10 cellular contexts compared by ENCODE assay signal in genomic region chr5:137995077-137995746, GRCh38. TPM values are rescaled to one million over a fixed set of nuclear protein-coding genes. Genes with fewer than 3 reads are reported as not detected.
A peak's percentile ranks its signal among the peaks of the same experiment; 100 is the strongest.
DNase-seq lines count a peak whose midpoint lies in the region; ATAC-seq, FAIRE-seq and TF ChIP-seq lines count a peak whose summit lies in the region.
"Had no signal": no experiment of that assay in that cellular context is flagged by ENCODE, and none has a peak within 500 bp of the region (broad histone marks: within the 10 kb centered on the region; RNA-seq: fewer than 3 reads in every experiment).

No MANE protein-coding gene starts in this region.

- peak; percentile 56 for DNase-seq in MCF 10A (ENCODE audit: unreplicated experiment)
- DNase-seq in breast epithelium (ENCODE audit: low spot score in 2 of 2), result no peak
- DNase-seq in frontal cortex (ENCODE audit: low spot score in 2 of 2), result no peak
- DNase-seq in stromal cell of bone marrow (ENCODE audit: low read depth), result peak; percentile 22
- DNase-seq in stimulated activated CD4-positive, alpha-beta T cell treated with anti-CD3 and anti-CD28 coated beads, Interleukin-15, amount 100 ng/mL, for 24 hours, result no peak
- no peak for DNase-seq in hepatic stellate cell (ENCODE audit: low spot score)
- DNase-seq in stimulated activated naive CD8-positive, alpha-beta T cell treated with anti-CD3 and anti-CD28 coated beads, Interleukin-15, Interleukin-2, amounts not matched to agents 100 U/mL and 50 U/mL, for 24 hours, result no peak
- DNase-seq: stimulated activated naive B cell treated with anti-CD40 and anti-IgM and Interleukin-4, amounts not matched to agents 10 μg/mL and 1 μg/mL and 100 μg/mL, for 72 hours had no signal

- CTCF ChIA-PET in MCF 10A (lab: Yijun Ruan, JAX), result interaction anchor here (0.8 to 1.2 kb wide), 2 partner anchors 13 to 40 kb away, joined by 3 to 5 read pairs; no protein-coding TSS in a partner anchor

- no peak overlapping the region for H3K27ac ChIP-seq in breast epithelium

- peak; percentile 3 for FAIRE-seq in frontal cortex (lab: Jason Lieb, UNC)

- no peak overlapping the region for H3K4me3 ChIP-seq in breast epithelium

- ATAC-seq in SK-N-SH treated with all-trans-retinoic acid at 6 μM for 48 hours, result peak; percentile 89
- no peak for ATAC-seq in stimulated activated naive CD8-positive, alpha-beta T cell treated with anti-CD3 and anti-CD28 coated beads, Interleukin-15, Interleukin-2, amounts not matched to agents 100 U/mL and 50 U/mL, for 24 hours

- H3K27ac Mint-ChIP-seq in MCF 10A (ENCODE audit: low read depth, unreplicated experiment), result peak overlapping the region; percentile 11
- H3K27ac Mint-ChIP-seq: B cell; stimulated activated naive B cell treated with anti-CD40 and anti-IgM and Interleukin-4, amounts not matched to agents 10 μg/mL and 1 μg/mL and 100 μg/mL, for 72 hours had no signal

- TF ChIP-seq POLR2A in breast epithelium (IDR thresholded peaks at IDR 0.05), result no peak

- H3K27me3 ChIP-seq in breast epithelium, result no peaks in the 10 kb centered on the region

- POLR2A ChIA-PET in MCF 10A (lab: Yijun Ruan, JAX), result interaction anchor here (0.5 to 0.6 kb wide), 3 partner anchors 32 to 241 kb away, joined by 3 to 6 read pairs (median 3); no protein-coding TSS in a partner anchor

- no peak for TF ChIP-seq CTCF in MCF 10A (IDR thresholded peaks at IDR 0.05; ENCODE audit: unreplicated experiment)
- TF ChIP-seq CTCF in breast epithelium (IDR thresholded peaks at IDR 0.05), result no peak

- H3K4me1 ChIP-seq in breast epithelium, result peaks cover 0 to 4% of the 10 kb centered on the region in 2 donors

- BruUV-seq in MCF 10A (replicated peaks; lab: Mats Ljungman, UMichigan), result no TSS peak

- intact Hi-C loops in MCF 10A (cut with micrococcal nuclease), result no loop called here
- intact Hi-C loops in breast epithelium (cut with DNase I; ENCODE audit: low total_unique reads), result no loop called here

- peaks cover 47% of the 10 kb centered on the region for H3K36me3 Mint-ChIP-seq in MCF 10A (ENCODE audit: insufficient read depth, unreplicated experiment)

- H3K9me3 ChIP-seq in breast epithelium, result no peaks in the 10 kb centered on the region

- no peak overlapping the region for H3K4me3 Mint-ChIP-seq in MCF 10A (ENCODE audit: unreplicated experiment)
- H3K4me3 Mint-ChIP-seq: B cell; stimulated activated naive B cell treated with anti-CD40 and anti-IgM and Interleukin-4, amounts not matched to agents 10 μg/mL and 1 μg/mL and 100 μg/mL, for 72 hours had no signal

- H3K4me1 Mint-ChIP-seq in MCF 10A (ENCODE audit: insufficient read depth, unreplicated experiment), result peaks cover 26% of the 10 kb centered on the region

- no peaks in the 10 kb centered on the region for H3K27me3 Mint-ChIP-seq in MCF 10A (ENCODE audit: insufficient read depth, unreplicated experiment)
- H3K27me3 Mint-ChIP-seq: B cell; stimulated activated naive B cell treated with anti-CD40 and anti-IgM and Interleukin-4, amounts not matched to agents 10 μg/mL and 1 μg/mL and 100 μg/mL, for 72 hours had no signal

- no peaks in the 10 kb centered on the region for H3K9me3 Mint-ChIP-seq in MCF 10A (ENCODE audit: unreplicated experiment)

- H3K36me3 ChIP-seq in breast epithelium, result no peaks in the 10 kb centered on the region

TF ChIP-seq in SK-N-SH treated with all-trans-retinoic acid at 6 μM for 48 hours, 23 proteins besides CTCF, POLR2A, EP300 and RAD21:
- TF ChIP-seq ISL1 (CRISPR knock-in tag; IDR thresholded peaks at IDR 0.05) (peak; percentile 50; the same call in 1 of the 2 replicates), ZFP30 (CRISPR knock-in tag; IDR thresholded peaks at IDR 0.05) (no peak)

RNA-seq across cellular contexts. Expression of gene FAM13B, which starts 37.7 kb away (rescaled TPM):
- total RNA-seq in MCF 10A (2022) (29.1 and 33.7 TPM in 2 replicates), breast epithelium (10 to 100 TPM; 42.7 to 55.8 (median 52.4) TPM), frontal cortex (84.8 TPM)

Comparison
In these comparisons a context has a peak if more than half of its experiments do, and no peak if none do; other contexts are left out.
1. DNase-seq: peak in MCF 10A (single experiment) and stromal cell of bone marrow (single experiment); none in breast epithelium (0 of 2), frontal cortex (0 of 2), stimulated activated CD4-positive, alpha-beta T cell treated with anti-CD3 and anti-CD28 coated beads, Interleukin-15, amount 100 ng/mL, for 24 hours (single experiment), hepatic stellate cell (single experiment) and stimulated activated naive CD8-positive, alpha-beta T cell treated with anti-CD3 and anti-CD28 coated beads, Interleukin-15, Interleukin-2, amounts not matched to agents 100 U/mL and 50 U/mL, for 24 hours (single experiment).